Comparison of ENCODE assay signal across 19 cellular contexts in the genomic region with DNA sequence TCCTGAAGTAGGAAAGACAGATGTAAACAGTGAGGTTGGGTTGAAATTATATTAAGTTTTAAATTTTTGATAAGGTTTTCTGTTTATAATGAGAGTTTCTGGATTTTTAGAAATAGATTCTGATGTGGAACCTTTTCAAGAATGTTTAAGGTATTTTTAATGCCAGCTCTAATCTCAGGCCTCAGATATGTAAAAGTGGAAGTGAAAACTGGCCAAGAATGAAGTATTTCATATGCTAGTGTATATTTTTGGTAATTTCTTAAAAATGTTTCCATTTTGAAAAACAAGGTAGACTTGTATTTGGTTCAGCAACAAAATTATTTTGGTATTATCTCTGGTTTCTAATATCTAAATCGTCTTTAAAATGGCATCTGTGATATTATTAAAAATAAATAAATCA. TPM values are rescaled to one million over a fixed set of nuclear protein-coding genes. Genes with fewer than 3 reads are reported as not detected.
DNase-seq lines count a peak whose midpoint lies in the region; ATAC-seq and TF ChIP-seq lines count a peak whose summit lies in the region.
"Had no signal": no experiment of that assay in that cellular context is flagged by ENCODE, and none has a peak within 500 bp of the region (broad histone marks: within the 10 kb centered on the region; RNA-seq: fewer than 3 reads in every experiment).

No MANE protein-coding gene starts in this region.

- 60 to 89% (median 72%) methylated on average over 1 of the region's 1 CpG for WGBS in spleen, 5 donors

- TF ChIP-seq POLR2A in spleen (IDR thresholded peaks at IDR 0.05): no peak

- H3K9me3 ChIP-seq in T-helper 17 cell (ENCODE audit: control insufficient read depth, low read length, poor library complexity, severe bottlenecking) (no peaks in the 10 kb centered on the region), spleen (peaks cover 0 to 4% (median 0%) of the 10 kb centered on the region in 8 donors)
- H3K9me3 ChIP-seq: Caco-2 had no signal

- intact Hi-C loops in spleen (cut with DNase I; ENCODE audit: low total_unique reads): no loop called here
- intact Hi-C loops in activated T-helper 1 cell treated with anti-CD3 and anti-CD28 coated beads, Interleukin-12 subunit alpha, Interleukin-12 subunit beta, Interleukin-2, Interleukin-4 antibody, amounts not matched to agents 30 ng/mL and 10 ng/mL and 1 ng/mL, durations not matched to agents 14 hours and 24 hours and 36 hours (cut with micrococcal nuclease): no loop called here

- H3K4me1 Mint-ChIP-seq in IgD-negative memory B cell (peaks cover 23 to 28% (median 23%) of the 10 kb centered on the region in 3 donors), T-helper 17 cell (peaks cover 12% of the 10 kb centered on the region)
- H3K4me1 Mint-ChIP-seq in activated T-helper 1 cell treated with anti-CD3 and anti-CD28 coated beads, Interleukin-12 subunit alpha, Interleukin-12 subunit beta, Interleukin-2, Interleukin-4 antibody, amounts not matched to agents 30 ng/mL and 10 ng/mL and 1 ng/mL, durations not matched to agents 14 hours and 24 hours and 36 hours (ENCODE audit: low read depth): peaks cover 4% of the 10 kb centered on the region

- H3K27ac ChIP-seq in spleen: peak overlapping the region in 7 of 8 donors; percentile 41 to 78 (median 65)

- no peak overlapping the region for H3K4me3 ChIP-seq in spleen
- H3K4me3 ChIP-seq: K562 had no signal

- H3K4me3 Mint-ChIP-seq in IgD-negative memory B cell (peak overlapping the region in 2 of 4 donors; percentile 57 to 74), T-helper 17 cell (no peak overlapping the region)
- H3K4me3 Mint-ChIP-seq in activated T-helper 1 cell treated with anti-CD3 and anti-CD28 coated beads, Interleukin-12 subunit alpha, Interleukin-12 subunit beta, Interleukin-2, Interleukin-4 antibody, amounts not matched to agents 30 ng/mL and 10 ng/mL and 1 ng/mL, durations not matched to agents 14 hours and 24 hours and 36 hours: no peak overlapping the region

- H3K36me3 Mint-ChIP-seq in IgD-negative memory B cell (peaks cover 8% of the 10 kb centered on the region), T-helper 17 cell (ENCODE audit: low read depth) (peaks cover 6% of the 10 kb centered on the region)
- H3K36me3 Mint-ChIP-seq in activated T-helper 1 cell treated with anti-CD3 and anti-CD28 coated beads, Interleukin-12 subunit alpha, Interleukin-12 subunit beta, Interleukin-2, Interleukin-4 antibody, amounts not matched to agents 30 ng/mL and 10 ng/mL and 1 ng/mL, durations not matched to agents 14 hours and 24 hours and 36 hours (ENCODE audit: low read depth): peaks cover 25% of the 10 kb centered on the region

- H3K4me1 ChIP-seq in spleen: peaks cover 9 to 60% (median 27%) of the 10 kb centered on the region in 6 donors
- H3K4me1 ChIP-seq: Caco-2 had no signal

- H3K27me3 Mint-ChIP-seq in IgD-negative memory B cell: no peaks in the 10 kb centered on the region
- no peaks in the 10 kb centered on the region for H3K27me3 Mint-ChIP-seq in T-helper 17 cell
- H3K27me3 Mint-ChIP-seq in activated T-helper 1 cell treated with anti-CD3 and anti-CD28 coated beads, Interleukin-12 subunit alpha, Interleukin-12 subunit beta, Interleukin-2, Interleukin-4 antibody, amounts not matched to agents 30 ng/mL and 10 ng/mL and 1 ng/mL, durations not matched to agents 14 hours and 24 hours and 36 hours (ENCODE audit: insufficient read depth): no peaks in the 10 kb centered on the region

- H3K27ac Mint-ChIP-seq in IgD-negative memory B cell (peak overlapping the region; percentile 57 to 90 (median 64)), T-helper 17 cell (peak overlapping the region; percentile 67)
- no peak overlapping the region for H3K27ac Mint-ChIP-seq in activated T-helper 1 cell treated with anti-CD3 and anti-CD28 coated beads, Interleukin-12 subunit alpha, Interleukin-12 subunit beta, Interleukin-2, Interleukin-4 antibody, amounts not matched to agents 30 ng/mL and 10 ng/mL and 1 ng/mL, durations not matched to agents 14 hours and 24 hours and 36 hours

- peaks cover 0 to 78% (median 43%) of the 10 kb centered on the region in 6 donors for H3K36me3 ChIP-seq in spleen

- no peaks in the 10 kb centered on the region for H3K9me3 Mint-ChIP-seq in IgD-negative memory B cell
- peaks cover 1% of the 10 kb centered on the region for H3K9me3 Mint-ChIP-seq in activated T-helper 1 cell treated with anti-CD3 and anti-CD28 coated beads, Interleukin-12 subunit alpha, Interleukin-12 subunit beta, Interleukin-2, Interleukin-4 antibody, amounts not matched to agents 30 ng/mL and 10 ng/mL and 1 ng/mL, durations not matched to agents 14 hours and 24 hours and 36 hours

- H3K27me3 ChIP-seq in spleen (replicated peaks in 1 of 7): no peaks in the 10 kb centered on the region

- no peak for ATAC-seq in T-helper 17 cell
- ATAC-seq: K562 had no signal

- DNase-seq in NOMO-1 treated with DMSO at 0.1 percent for 48 hours (lab: John Stamatoyannopoulos, UW; ENCODE audit: unreplicated experiment) (peak; percentile 29), NOMO-1 treated with dmso at 0.1 percent for 144 hours (lab: John Stamatoyannopoulos, UW; ENCODE audit: unreplicated experiment) (no peak), T-helper 17 cell (no peak), spleen (no peak), NCI-H2196 treated with DMSO at 0.1 percent for 48 hours (lab: John Stamatoyannopoulos, UW; ENCODE audit: unreplicated experiment) (no peak), DMS53 treated with DMSO at 0.1 percent for 48 hours (lab: John Stamatoyannopoulos, UW; ENCODE audit: unreplicated experiment) (no peak)
- no peak for DNase-seq in activated T-helper 1 cell treated with anti-CD3 and anti-CD28 coated beads, Interleukin-12 subunit alpha, Interleukin-12 subunit beta, Interleukin-2, Interleukin-4 antibody, amounts not matched to agents 30 ng/mL and 10 ng/mL and 1 ng/mL, durations not matched to agents 14 hours and 24 hours and 36 hours (ENCODE audit: low spot score)
- DNase-seq: 8988T, C1 segment of cervical spinal cord, Caco-2, DMS53, GOT3, NCI-H1105 treated with DMSO at 0.1 percent for 48 hours, NCI-H187, NCI-H446 treated with DMSO at 0.1 percent for 48 hours, NCI-H774, SIG-M5 had no signal

- no peak for TF ChIP-seq CTCF in spleen (IDR thresholded peaks at IDR 0.05 in 8 of 11, conservative IDR thresholded peaks at IDR 0.05 in 3 of 11)

RNA-seq across cellular contexts. Expression of gene IFNAR1, which starts 14.4 kb away (rescaled TPM):
- 93.6 TPM for polyA plus RNA-seq in IgD-negative memory B cell
- 10 to 100 TPM; 16.6 to 27.6 TPM for total RNA-seq in T-helper 17 cell
- 10 to 100 TPM; 53.2 to 86.1 (median 75.6) TPM for total RNA-seq in spleen
- 10 to 100 TPM in 2 of 3 donors, 1 to 10 TPM in 1; 9.2 to 12.8 (median 10.1) TPM for polyA plus RNA-seq in spleen
- 20.4 and 20.7 TPM in 2 replicates for total RNA-seq in activated T-helper 1 cell treated with anti-CD3 and anti-CD28 coated beads, Interleukin-12 subunit alpha, Interleukin-12 subunit beta, Interleukin-2, Interleukin-4 antibody, amounts not matched to agents 30 ng/mL and 10 ng/mL and 1 ng/mL, durations not matched to agents 14 hours and 24 hours and 36 hours
